In the genomic region with DNA sequence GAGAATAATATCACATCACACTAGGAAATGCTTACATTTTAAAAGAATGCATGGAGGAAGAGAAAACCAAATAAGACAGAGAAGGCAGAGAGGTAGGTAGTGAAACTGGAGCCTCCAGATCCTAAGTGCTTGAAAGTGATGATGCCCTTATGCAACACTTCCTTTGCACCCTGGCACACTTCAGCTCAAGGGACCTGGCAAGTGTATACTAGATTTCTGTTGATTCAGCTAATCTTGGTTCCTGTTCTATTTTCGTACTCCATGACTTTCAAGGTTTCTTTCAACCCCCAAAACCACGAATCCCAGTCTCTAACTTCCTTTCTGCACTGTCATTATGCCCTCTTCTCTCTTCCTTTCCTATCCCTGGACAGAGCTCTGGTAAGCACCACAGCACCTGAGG, we compare ENCODE assay signal across 1 cellular context.
TF ChIP-seq lines count a peak whose summit lies in the region.

No MANE protein-coding gene starts in this region.

TF ChIP-seq in GM23338, 12 proteins besides CTCF, POLR2A, EP300 and RAD21 (continued from another document):
- TF ChIP-seq EZH2 (IDR thresholded peaks at IDR 0.05; ENCODE audit: low read depth, unreplicated experiment) (no peak), JUNB (IDR thresholded peaks at IDR 0.05; ENCODE audit: unreplicated experiment) (no peak)
